Comparison of ENCODE assay signal across 1 cellular context in the genomic region with DNA sequence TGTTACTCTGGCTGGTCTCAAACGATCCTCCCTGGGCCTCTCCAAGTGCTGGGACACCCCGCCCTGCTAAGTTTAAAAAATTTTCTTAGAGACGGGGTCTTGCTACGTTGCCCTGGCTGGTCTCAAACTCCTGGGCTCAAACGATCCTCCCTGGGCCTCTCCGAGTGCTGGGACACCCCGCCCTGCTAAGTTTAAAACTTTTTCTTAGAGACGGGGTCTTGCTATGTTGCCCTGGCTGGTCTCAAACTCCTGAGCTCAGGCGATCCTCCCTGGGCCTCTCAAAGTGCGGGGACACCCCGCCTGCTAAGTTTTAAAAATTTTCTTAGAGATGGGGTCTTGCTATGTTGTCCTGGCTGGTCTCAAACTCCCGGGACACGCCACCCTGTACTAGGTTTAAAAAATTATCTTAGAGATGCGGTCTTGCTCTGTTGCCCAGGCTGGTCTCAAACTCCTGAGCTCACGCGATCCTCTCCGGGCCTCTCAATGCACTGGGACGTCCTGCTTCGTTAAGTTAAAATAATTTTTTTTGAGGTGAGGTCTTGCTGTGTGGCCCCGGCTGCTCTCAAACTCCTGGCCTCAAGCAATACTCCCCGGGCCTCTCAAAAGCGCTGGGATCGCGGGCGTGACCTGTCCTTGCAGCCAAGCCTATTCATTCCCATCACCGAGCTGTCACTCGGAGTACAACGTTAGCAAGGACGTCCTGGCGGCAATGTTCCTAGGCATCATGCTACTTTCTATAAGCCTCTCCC.
TF ChIP-seq lines count a peak whose summit lies in the region.

No MANE protein-coding gene starts in this region.

TF ChIP-seq in WTC11, 78 proteins besides CTCF, POLR2A, EP300 and RAD21 (continued from another document):
- no peak for TF ChIP-seq USF2 (CRISPR knock-in tag; IDR thresholded peaks at IDR 0.05)
- TF ChIP-seq SMAD3 (CRISPR knock-in tag; IDR thresholded peaks at IDR 0.05; ENCODE audit: borderline replicate concordance), result no peak
- no peak for TF ChIP-seq ZNF317 (CRISPR knock-in tag; IDR thresholded peaks at IDR 0.05; ENCODE audit: borderline replicate concordance, low read depth)
- TF ChIP-seq, protein P1, sequence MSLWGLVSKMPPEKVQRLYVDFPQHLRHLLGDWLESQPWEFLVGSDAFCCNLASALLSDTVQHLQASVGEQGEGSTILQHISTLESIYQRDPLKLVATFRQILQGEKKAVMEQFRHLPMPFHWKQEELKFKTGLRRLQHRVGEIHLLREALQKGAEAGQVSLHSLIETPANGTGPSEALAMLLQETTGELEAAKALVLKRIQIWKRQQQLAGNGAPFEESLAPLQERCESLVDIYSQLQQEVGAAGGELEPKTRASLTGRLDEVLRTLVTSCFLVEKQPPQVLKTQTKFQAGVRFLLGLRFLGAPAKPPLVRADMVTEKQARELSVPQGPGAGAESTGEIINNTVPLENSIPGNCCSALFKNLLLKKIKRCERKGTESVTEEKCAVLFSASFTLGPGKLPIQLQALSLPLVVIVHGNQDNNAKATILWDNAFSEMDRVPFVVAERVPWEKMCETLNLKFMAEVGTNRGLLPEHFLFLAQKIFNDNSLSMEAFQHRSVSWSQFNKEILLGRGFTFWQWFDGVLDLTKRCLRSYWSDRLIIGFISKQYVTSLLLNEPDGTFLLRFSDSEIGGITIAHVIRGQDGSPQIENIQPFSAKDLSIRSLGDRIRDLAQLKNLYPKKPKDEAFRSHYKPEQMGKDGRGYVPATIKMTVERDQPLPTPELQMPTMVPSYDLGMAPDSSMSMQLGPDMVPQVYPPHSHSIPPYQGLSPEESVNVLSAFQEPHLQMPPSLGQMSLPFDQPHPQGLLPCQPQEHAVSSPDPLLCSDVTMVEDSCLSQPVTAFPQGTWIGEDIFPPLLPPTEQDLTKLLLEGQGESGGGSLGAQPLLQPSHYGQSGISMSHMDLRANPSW (CRISPR knock-in tag; conservative IDR thresholded peaks at IDR 0.05; ENCODE audit: low read depth), result no peak
- TF ChIP-seq SMAD4 (CRISPR knock-in tag; IDR thresholded peaks at IDR 0.05), result no peak
- TF ChIP-seq ESRRA (CRISPR knock-in tag; IDR thresholded peaks at IDR 0.05; ENCODE audit: borderline replicate concordance), result no peak
- no peak for TF ChIP-seq RORB (CRISPR knock-in tag; IDR thresholded peaks at IDR 0.05)
